ENCODE assay signal across 8 cellular contexts in the genomic region with DNA sequence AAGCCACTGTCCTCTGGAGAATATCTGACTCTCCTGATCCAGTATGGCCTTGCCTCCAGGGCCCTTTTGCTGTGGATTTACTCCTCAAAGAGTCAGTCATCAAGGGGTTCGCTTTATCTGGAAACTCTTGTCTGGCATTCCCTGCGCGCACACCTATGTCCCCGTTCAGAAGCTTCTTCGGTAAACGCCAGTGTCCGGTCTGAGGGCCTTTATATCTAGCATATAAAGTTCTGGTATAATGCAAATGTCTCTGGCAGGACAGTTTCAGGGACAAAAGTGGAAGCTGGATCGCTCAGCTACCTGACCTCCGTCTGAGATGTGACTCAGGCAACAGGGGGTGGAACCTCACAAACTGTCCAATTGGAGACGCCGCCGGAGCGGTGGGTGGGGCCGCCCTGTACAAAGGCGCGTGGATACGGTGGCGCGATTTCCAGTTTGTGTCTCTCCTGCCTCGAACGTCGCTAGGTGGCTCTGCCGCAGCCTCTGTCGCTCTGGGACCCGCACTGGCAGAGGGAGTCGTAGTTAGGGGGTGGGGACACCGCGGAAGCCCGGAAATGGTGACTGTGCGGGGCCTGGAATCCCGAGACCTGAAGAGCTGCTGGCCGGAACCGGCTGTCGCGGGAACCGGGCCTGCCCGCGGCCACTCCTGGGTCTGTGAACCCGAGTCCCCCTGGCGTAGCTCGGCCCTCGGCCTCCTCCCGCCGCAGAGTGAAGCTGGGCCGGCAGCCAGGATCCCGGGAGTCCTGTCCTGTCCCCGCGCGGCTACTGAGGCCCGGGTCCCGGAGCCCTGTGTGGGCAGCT. TPM values are rescaled to one million over a fixed set of nuclear protein-coding genes. Genes with fewer than 3 reads are reported as not detected.
DNase-seq lines count a peak whose midpoint lies in the region; ATAC-seq and TF ChIP-seq lines count a peak whose summit lies in the region.

No MANE protein-coding gene starts in this region.

- DNase-seq in CD4-positive, CD25-positive, alpha-beta regulatory T cell = peak; percentile 77 to 92 (median 86)
- peak; percentile 95 to 97 for DNase-seq in SJCRH30
- DNase-seq in activated naive CD4-positive, alpha-beta T cell treated with anti-CD3 and anti-CD28 coated beads, Interleukin-2, amount 50 U/mL, for 16 hours = peak; percentile 96
- peak; percentile 92 for DNase-seq in germinal center (ENCODE audit: low spot score)

- H3K9me3 Mint-ChIP-seq in CD4-positive, CD25-positive, alpha-beta regulatory T cell = peaks cover 0 to 3% (median 0%) of the 10 kb centered on the region in 7 donors

- H3K9me3 ChIP-seq in CD4-positive, CD25-positive, alpha-beta regulatory T cell (ENCODE audit: control insufficient read depth in 2 of 2, low read length in 2 of 2) = no peaks in the 10 kb centered on the region
- H3K9me3 ChIP-seq in KOPT-K1 (ENCODE audit: insufficient read depth, low read length, poor library complexity, severe bottlenecking) = no peaks in the 10 kb centered on the region
- H3K9me3 ChIP-seq in SJCRH30 (replicated peaks) = peaks cover 2% of the 10 kb centered on the region; the same call in 1 of the 2 replicates
- H3K9me3 ChIP-seq in neutrophil = no peaks in the 10 kb centered on the region
- no peaks in the 10 kb centered on the region for H3K9me3 ChIP-seq in subcutaneous abdominal adipose tissue (ENCODE audit: control insufficient read depth in 5 of 5, low read length in 5 of 5)

- H3K4me1 ChIP-seq in CD4-positive, CD25-positive, alpha-beta regulatory T cell (ENCODE audit: control insufficient read depth, insufficient read depth, low read length, poor library complexity, severe bottlenecking) = peaks cover 5% of the 10 kb centered on the region
- H3K4me1 ChIP-seq in SJCRH30 (no peaks in the 10 kb centered on the region), neutrophil (ENCODE audit: control insufficient read depth in 1 of 2, insufficient read depth in 1 of 2, low read depth in 1 of 2, low read length in 1 of 2) (peaks cover 12 to 13% of the 10 kb centered on the region in 2 experiments), subcutaneous abdominal adipose tissue (ENCODE audit: control insufficient read depth in 5 of 5, insufficient read depth in 5 of 5, low read length in 5 of 5) (peaks cover 0 to 13% (median 10%) of the 10 kb centered on the region in 5 donors)

- H3K4me1 Mint-ChIP-seq in CD4-positive, CD25-positive, alpha-beta regulatory T cell = peaks cover 0 to 15% (median under 1%) of the 10 kb centered on the region in 4 donors

- H3K27ac Mint-ChIP-seq in CD4-positive, CD25-positive, alpha-beta regulatory T cell = peak overlapping the region; percentile 76 to 93 (median 92)

- TF ChIP-seq CTCF in neutrophil (IDR thresholded peaks at IDR 0.05) = no peak

- no peaks in the 10 kb centered on the region for H3K36me3 Mint-ChIP-seq in CD4-positive, CD25-positive, alpha-beta regulatory T cell

- H3K4me3 Mint-ChIP-seq in CD4-positive, CD25-positive, alpha-beta regulatory T cell = peak overlapping the region; percentile 79 to 97 (median 92)

- H3K36me3 ChIP-seq in CD4-positive, CD25-positive, alpha-beta regulatory T cell (ENCODE audit: control insufficient read depth, insufficient read depth, low read length) = no peaks in the 10 kb centered on the region
- H3K36me3 ChIP-seq in KOPT-K1 (ENCODE audit: insufficient read depth, low read length) = no peaks in the 10 kb centered on the region
- H3K36me3 ChIP-seq in SJCRH30 = no peaks in the 10 kb centered on the region
- no peaks in the 10 kb centered on the region for H3K36me3 ChIP-seq in neutrophil
- H3K36me3 ChIP-seq in subcutaneous abdominal adipose tissue (ENCODE audit: control insufficient read depth in 5 of 5, insufficient read depth in 5 of 5, low read length in 5 of 5) = no peaks in the 10 kb centered on the region

- no peaks in the 10 kb centered on the region for H3K27me3 ChIP-seq in CD4-positive, CD25-positive, alpha-beta regulatory T cell (ENCODE audit: control insufficient read depth, insufficient read depth, low read length)
- H3K27me3 ChIP-seq in SJCRH30 (no peaks in the 10 kb centered on the region), neutrophil (peaks cover 21% of the 10 kb centered on the region), subcutaneous abdominal adipose tissue (ENCODE audit: control insufficient read depth in 5 of 5, insufficient read depth in 4 of 5, low read length in 5 of 5) (no peaks in the 10 kb centered on the region)

- peak overlapping the region; percentile 89 for H3K4me3 ChIP-seq in CD4-positive, CD25-positive, alpha-beta regulatory T cell (ENCODE audit: low read depth, low read length)
- H3K4me3 ChIP-seq in SJCRH30 = peak overlapping the region; percentile 68
- H3K4me3 ChIP-seq in neutrophil (ENCODE audit: low read depth in 1 of 2, low read length in 1 of 2) = peak overlapping the region; percentile 56 to 62
- peak overlapping the region; percentile 72 to 84 (median 77) for H3K4me3 ChIP-seq in subcutaneous abdominal adipose tissue (ENCODE audit: low read depth in 1 of 5, low read length in 5 of 5)

- ATAC-seq in CD4-positive, CD25-positive, alpha-beta regulatory T cell (ENCODE audit: low read depth in 2 of 2) = peak; percentile 99
- ATAC-seq in GM21367 (IDR thresholded peaks at IDR 0.05; ENCODE audit: unreplicated experiment) = peak; percentile 78

- peak overlapping the region; percentile 70 to 90 (median 81) for H3K9ac ChIP-seq in subcutaneous abdominal adipose tissue (ENCODE audit: low read length in 5 of 5)

- H3K27ac ChIP-seq in CD4-positive, CD25-positive, alpha-beta regulatory T cell (ENCODE audit: insufficient read depth, low read length, poor library complexity, severe bottlenecking) = peak overlapping the region; percentile 65
- H3K27ac ChIP-seq in KOPT-K1 (ENCODE audit: low read depth, low read length, poor library complexity, severe bottlenecking) (peak overlapping the region; percentile 73), SJCRH30 (peak overlapping the region; percentile 73), neutrophil (no peak overlapping the region), subcutaneous abdominal adipose tissue (ENCODE audit: low read depth, low read length) (peak overlapping the region; percentile 78)

- peaks cover 5% of the 10 kb centered on the region for H3K27me3 Mint-ChIP-seq in CD4-positive, CD25-positive, alpha-beta regulatory T cell

RNA-seq across cellular contexts. Expression of a gene that starts 10.6 kb away (rescaled TPM):
- 1.9 TPM for total RNA-seq in CD4-positive, CD25-positive, alpha-beta regulatory T cell
- 1 to 10 TPM; 1.4 to 4.0 (median 3.1) TPM for polyA plus RNA-seq in CD4-positive, CD25-positive, alpha-beta regulatory T cell
- 10.6 and 13.3 TPM in 2 replicates for total RNA-seq in SJCRH30 (2014; rRNA removed; shearing (Covaris generic))

RNA-seq across cellular contexts. Expression of a gene that starts 54.4 kb away (rescaled TPM):
- 3.9 TPM for total RNA-seq in CD4-positive, CD25-positive, alpha-beta regulatory T cell
- polyA plus RNA-seq in CD4-positive, CD25-positive, alpha-beta regulatory T cell = 1 to 10 TPM in 3 of 4 donors, under 1 TPM in 1; 0.43 to 2.2 (median 1.9) TPM
- 10.8 and 12.0 TPM in 2 replicates for total RNA-seq in SJCRH30 (2014; rRNA removed; shearing (Covaris generic))

RNA-seq across cellular contexts. Expression of a gene that starts 56.1 kb away (rescaled TPM):
- 16.1 TPM for total RNA-seq in CD4-positive, CD25-positive, alpha-beta regulatory T cell
- 10 to 100 TPM; 16.3 to 20.2 (median 17.6) TPM for polyA plus RNA-seq in CD4-positive, CD25-positive, alpha-beta regulatory T cell
- total RNA-seq in SJCRH30 (2014; rRNA removed; shearing (Covaris generic)) = 9.3 and 10.8 TPM in 2 replicates
